1 cellular context compared by ENCODE assay signal in the genomic region with DNA sequence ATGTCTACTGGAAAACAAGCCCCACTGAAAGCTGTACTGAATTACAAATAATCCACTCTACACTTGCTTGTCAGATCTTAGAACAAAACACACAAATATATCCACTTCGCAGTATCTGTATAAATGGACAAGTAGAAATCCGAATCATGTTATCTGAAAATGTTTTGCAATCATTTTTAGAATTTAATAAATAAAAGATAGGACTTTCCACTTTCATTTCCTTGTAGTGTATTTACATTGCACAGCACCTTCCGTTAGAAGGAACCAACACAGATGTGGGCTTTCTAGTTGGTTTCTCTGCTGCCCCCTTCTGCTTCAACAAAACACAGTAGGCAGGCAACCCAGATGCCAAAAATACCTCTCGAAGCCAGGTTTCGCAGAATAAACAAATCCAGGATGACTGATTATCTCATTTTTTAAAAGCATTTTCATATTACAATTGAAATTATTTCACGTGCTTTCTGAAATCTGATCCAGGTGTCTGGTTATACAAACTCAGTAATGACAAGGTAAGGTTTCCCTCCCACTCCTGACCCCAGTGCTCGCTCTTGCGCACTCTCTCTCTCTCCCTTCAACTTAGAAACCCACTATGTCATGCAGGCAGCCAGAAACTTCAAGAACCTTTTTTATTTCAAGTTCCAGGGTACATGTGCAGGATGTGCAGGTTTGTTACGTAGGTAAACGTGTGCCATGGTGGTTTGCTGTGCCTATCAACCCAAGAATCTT.
TF ChIP-seq lines count a peak whose summit lies in the region.

No MANE protein-coding gene starts in this region.

TF ChIP-seq in K562, 482 proteins besides CTCF, POLR2A, EP300 and RAD21 (continued from another document):
- TF ChIP-seq, protein P1, sequence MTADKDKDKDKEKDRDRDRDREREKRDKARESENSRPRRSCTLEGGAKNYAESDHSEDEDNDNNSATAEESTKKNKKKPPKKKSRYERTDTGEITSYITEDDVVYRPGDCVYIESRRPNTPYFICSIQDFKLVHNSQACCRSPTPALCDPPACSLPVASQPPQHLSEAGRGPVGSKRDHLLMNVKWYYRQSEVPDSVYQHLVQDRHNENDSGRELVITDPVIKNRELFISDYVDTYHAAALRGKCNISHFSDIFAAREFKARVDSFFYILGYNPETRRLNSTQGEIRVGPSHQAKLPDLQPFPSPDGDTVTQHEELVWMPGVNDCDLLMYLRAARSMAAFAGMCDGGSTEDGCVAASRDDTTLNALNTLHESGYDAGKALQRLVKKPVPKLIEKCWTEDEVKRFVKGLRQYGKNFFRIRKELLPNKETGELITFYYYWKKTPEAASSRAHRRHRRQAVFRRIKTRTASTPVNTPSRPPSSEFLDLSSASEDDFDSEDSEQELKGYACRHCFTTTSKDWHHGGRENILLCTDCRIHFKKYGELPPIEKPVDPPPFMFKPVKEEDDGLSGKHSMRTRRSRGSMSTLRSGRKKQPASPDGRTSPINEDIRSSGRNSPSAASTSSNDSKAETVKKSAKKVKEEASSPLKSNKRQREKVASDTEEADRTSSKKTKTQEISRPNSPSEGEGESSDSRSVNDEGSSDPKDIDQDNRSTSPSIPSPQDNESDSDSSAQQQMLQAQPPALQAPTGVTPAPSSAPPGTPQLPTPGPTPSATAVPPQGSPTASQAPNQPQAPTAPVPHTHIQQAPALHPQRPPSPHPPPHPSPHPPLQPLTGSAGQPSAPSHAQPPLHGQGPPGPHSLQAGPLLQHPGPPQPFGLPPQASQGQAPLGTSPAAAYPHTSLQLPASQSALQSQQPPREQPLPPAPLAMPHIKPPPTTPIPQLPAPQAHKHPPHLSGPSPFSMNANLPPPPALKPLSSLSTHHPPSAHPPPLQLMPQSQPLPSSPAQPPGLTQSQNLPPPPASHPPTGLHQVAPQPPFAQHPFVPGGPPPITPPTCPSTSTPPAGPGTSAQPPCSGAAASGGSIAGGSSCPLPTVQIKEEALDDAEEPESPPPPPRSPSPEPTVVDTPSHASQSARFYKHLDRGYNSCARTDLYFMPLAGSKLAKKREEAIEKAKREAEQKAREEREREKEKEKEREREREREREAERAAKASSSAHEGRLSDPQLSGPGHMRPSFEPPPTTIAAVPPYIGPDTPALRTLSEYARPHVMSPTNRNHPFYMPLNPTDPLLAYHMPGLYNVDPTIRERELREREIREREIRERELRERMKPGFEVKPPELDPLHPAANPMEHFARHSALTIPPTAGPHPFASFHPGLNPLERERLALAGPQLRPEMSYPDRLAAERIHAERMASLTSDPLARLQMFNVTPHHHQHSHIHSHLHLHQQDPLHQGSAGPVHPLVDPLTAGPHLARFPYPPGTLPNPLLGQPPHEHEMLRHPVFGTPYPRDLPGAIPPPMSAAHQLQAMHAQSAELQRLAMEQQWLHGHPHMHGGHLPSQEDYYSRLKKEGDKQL (CRISPR knock-in tag; IDR thresholded peaks at IDR 0.05; ENCODE audit: borderline replicate concordance), result no peak
- TF ChIP-seq CC2D1A (IDR thresholded peaks at IDR 0.05) (peak; percentile 59; the same call in 1 of the 2 replicates), ERF (CRISPR knock-in tag; IDR thresholded peaks at IDR 0.05) (0 out of 2 replicates have a peak, but pooled peaks have one; percentile 32), ZBTB9 (CRISPR knock-in tag; IDR thresholded peaks at IDR 0.05) (no peak), HDAC3 (IDR thresholded peaks at IDR 0.05; ENCODE audit: borderline replicate concordance, partially characterized antibody) (peak; percentile 54), MAZ (CRISPR knock-in tag; conservative IDR thresholded peaks at IDR 0.05 in 1 of 2, IDR thresholded peaks at IDR 0.05 in 1 of 2) (peak in 1 of 2 experiments; percentile 56; a peak in 2 of 4 replicates), PBX2 (CRISPR knock-in tag; IDR thresholded peaks at IDR 0.05; ENCODE audit: low read depth) (no peak), PBX2 (tag; conservative IDR thresholded peaks at IDR 0.05; ENCODE audit: low read depth) (no peak; the same call in 1 of the 2 replicates)
- TF ChIP-seq, protein P2, sequence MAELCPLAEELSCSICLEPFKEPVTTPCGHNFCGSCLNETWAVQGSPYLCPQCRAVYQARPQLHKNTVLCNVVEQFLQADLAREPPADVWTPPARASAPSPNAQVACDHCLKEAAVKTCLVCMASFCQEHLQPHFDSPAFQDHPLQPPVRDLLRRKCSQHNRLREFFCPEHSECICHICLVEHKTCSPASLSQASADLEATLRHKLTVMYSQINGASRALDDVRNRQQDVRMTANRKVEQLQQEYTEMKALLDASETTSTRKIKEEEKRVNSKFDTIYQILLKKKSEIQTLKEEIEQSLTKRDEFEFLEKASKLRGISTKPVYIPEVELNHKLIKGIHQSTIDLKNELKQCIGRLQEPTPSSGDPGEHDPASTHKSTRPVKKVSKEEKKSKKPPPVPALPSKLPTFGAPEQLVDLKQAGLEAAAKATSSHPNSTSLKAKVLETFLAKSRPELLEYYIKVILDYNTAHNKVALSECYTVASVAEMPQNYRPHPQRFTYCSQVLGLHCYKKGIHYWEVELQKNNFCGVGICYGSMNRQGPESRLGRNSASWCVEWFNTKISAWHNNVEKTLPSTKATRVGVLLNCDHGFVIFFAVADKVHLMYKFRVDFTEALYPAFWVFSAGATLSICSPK (IDR thresholded peaks at IDR 0.05; ENCODE audit: borderline replicate concordance), result no peak
TF ChIP-seq in K562: peak in this region for 51.
